In the genomic region with DNA sequence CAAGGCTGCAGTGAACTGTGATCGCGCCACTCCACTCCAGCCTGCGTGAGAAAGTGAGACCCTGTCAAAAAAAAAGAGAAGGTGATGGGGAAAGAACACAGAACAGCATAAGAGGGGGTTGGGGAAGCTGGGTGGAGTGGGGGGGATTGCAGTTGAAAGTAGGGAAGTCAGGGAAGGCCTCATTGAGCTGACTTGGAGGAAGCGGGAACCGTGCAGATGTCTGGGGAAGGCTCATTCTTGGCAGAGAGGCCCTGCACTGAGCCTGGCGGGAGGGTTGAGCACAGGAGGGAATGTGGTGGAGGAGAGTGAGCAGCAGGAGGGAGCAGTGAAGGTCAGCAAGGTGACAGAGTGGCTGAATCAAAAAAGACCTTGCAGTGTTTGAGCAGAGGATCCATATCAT, we compare ENCODE assay signal across 22 cellular contexts. TPM values are rescaled to one million over a fixed set of nuclear protein-coding genes. Genes with fewer than 3 reads are reported as not detected.
DNase-seq lines count a peak whose midpoint lies in the region; ATAC-seq and TF ChIP-seq lines count a peak whose summit lies in the region.
"Had no signal": no experiment of that assay in that cellular context is flagged by ENCODE, and none has a peak within 500 bp of the region (broad histone marks: within the 10 kb centered on the region; RNA-seq: fewer than 3 reads in every experiment).

No MANE protein-coding gene starts in this region.

- no peak overlapping the region for H3K4me3 ChIP-seq in CD4-positive, CD25-positive, alpha-beta regulatory T cell (ENCODE audit: low read depth, low read length)
- H3K4me3 ChIP-seq in mucosa of descending colon = no peak overlapping the region
- H3K4me3 ChIP-seq: BLaER1 treated with 17β-estradiol and CSF1 and Interleukin-3, amounts not matched to agents 10 nM and 100 nM; breast epithelium; HAP-1; pancreas had no signal

- no peaks in the 10 kb centered on the region for H3K4me1 ChIP-seq in CD4-positive, CD25-positive, alpha-beta regulatory T cell (ENCODE audit: control insufficient read depth, insufficient read depth, low read length, poor library complexity, severe bottlenecking)
- H3K4me1 ChIP-seq in mucosa of descending colon (ENCODE audit: low read depth) = no peaks in the 10 kb centered on the region
- H3K4me1 ChIP-seq: breast epithelium, HAP-1, pancreas had no signal

- H3K4me3 Mint-ChIP-seq in activated CD8-positive, alpha-beta T cell treated with anti-CD3 and anti-CD28 coated beads, Interleukin-2, amount 10 ng/mL, durations not matched to agents 7 days and 5 days = no peak overlapping the region
- H3K4me3 Mint-ChIP-seq in activated CD8-positive, alpha-beta T cell treated with anti-CD3 and anti-CD28 coated beads for 36 hours = no peak overlapping the region
- no peak overlapping the region for H3K4me3 Mint-ChIP-seq in CD4-positive, CD25-positive, alpha-beta regulatory T cell
- H3K4me3 Mint-ChIP-seq in activated naive CD8-positive, alpha-beta T cell treated with anti-CD3 and anti-CD28 coated beads, Interleukin-2, amount 10 ng/mL, durations not matched to agents 7 days and 5 days = no peak overlapping the region

- H3K36me3 Mint-ChIP-seq in activated CD8-positive, alpha-beta T cell treated with anti-CD3 and anti-CD28 coated beads, Interleukin-2, amount 10 ng/mL, durations not matched to agents 7 days and 5 days (ENCODE audit: low read depth) = peaks cover 87% of the 10 kb centered on the region
- H3K36me3 Mint-ChIP-seq in activated CD8-positive, alpha-beta T cell treated with anti-CD3 and anti-CD28 coated beads for 36 hours (ENCODE audit: low read depth) = peaks cover 79% of the 10 kb centered on the region
- peaks cover 28% of the 10 kb centered on the region for H3K36me3 Mint-ChIP-seq in CD4-positive, CD25-positive, alpha-beta regulatory T cell
- H3K36me3 Mint-ChIP-seq in activated naive CD8-positive, alpha-beta T cell treated with anti-CD3 and anti-CD28 coated beads, Interleukin-2, amount 10 ng/mL, durations not matched to agents 7 days and 5 days = peaks cover 65% of the 10 kb centered on the region

- peaks cover 68% of the 10 kb centered on the region for H3K36me3 ChIP-seq in CD4-positive, CD25-positive, alpha-beta regulatory T cell (ENCODE audit: control insufficient read depth, insufficient read depth, low read length)
- H3K36me3 ChIP-seq in mucosa of descending colon (ENCODE audit: low read depth) = peaks cover 5% of the 10 kb centered on the region
- H3K36me3 ChIP-seq: breast epithelium, HAP-1 had no signal

- intact Hi-C loops in activated CD8-positive, alpha-beta T cell treated with anti-CD3 and anti-CD28 coated beads for 36 hours (cut with micrococcal nuclease) = no loop called here
- intact Hi-C loops in mucosa of descending colon (cut with DNase I, micrococcal nuclease) = no loop called here

- H3K9me3 Mint-ChIP-seq in activated CD8-positive, alpha-beta T cell treated with anti-CD3 and anti-CD28 coated beads, Interleukin-2, amount 10 ng/mL, durations not matched to agents 7 days and 5 days (ENCODE audit: insufficient read depth) = no peaks in the 10 kb centered on the region
- no peaks in the 10 kb centered on the region for H3K9me3 Mint-ChIP-seq in activated CD8-positive, alpha-beta T cell treated with anti-CD3 and anti-CD28 coated beads for 36 hours
- H3K9me3 Mint-ChIP-seq in CD4-positive, CD25-positive, alpha-beta regulatory T cell = no peaks in the 10 kb centered on the region
- no peaks in the 10 kb centered on the region for H3K9me3 Mint-ChIP-seq in activated naive CD8-positive, alpha-beta T cell treated with anti-CD3 and anti-CD28 coated beads, Interleukin-2, amount 10 ng/mL, durations not matched to agents 7 days and 5 days

- peak overlapping the region; percentile 48 for H3K27ac Mint-ChIP-seq in activated CD8-positive, alpha-beta T cell treated with anti-CD3 and anti-CD28 coated beads, Interleukin-2, amount 10 ng/mL, durations not matched to agents 7 days and 5 days
- H3K27ac Mint-ChIP-seq in activated CD8-positive, alpha-beta T cell treated with anti-CD3 and anti-CD28 coated beads for 36 hours = no peak overlapping the region
- H3K27ac Mint-ChIP-seq in CD4-positive, CD25-positive, alpha-beta regulatory T cell = peak overlapping the region in 2 of 3 donors; percentile 88 to 89
- H3K27ac Mint-ChIP-seq in activated naive CD8-positive, alpha-beta T cell treated with anti-CD3 and anti-CD28 coated beads, Interleukin-2, amount 10 ng/mL, durations not matched to agents 7 days and 5 days = peak overlapping the region; percentile 4

- H3K4me1 Mint-ChIP-seq in activated CD8-positive, alpha-beta T cell treated with anti-CD3 and anti-CD28 coated beads, Interleukin-2, amount 10 ng/mL, durations not matched to agents 7 days and 5 days (ENCODE audit: low read depth) = peaks cover 24% of the 10 kb centered on the region
- H3K4me1 Mint-ChIP-seq in activated CD8-positive, alpha-beta T cell treated with anti-CD3 and anti-CD28 coated beads for 36 hours (ENCODE audit: low read depth) = peaks cover 16% of the 10 kb centered on the region
- peaks cover 0 to 25% (median 14%) of the 10 kb centered on the region in 4 donors for H3K4me1 Mint-ChIP-seq in CD4-positive, CD25-positive, alpha-beta regulatory T cell
- peaks cover 24% of the 10 kb centered on the region for H3K4me1 Mint-ChIP-seq in activated naive CD8-positive, alpha-beta T cell treated with anti-CD3 and anti-CD28 coated beads, Interleukin-2, amount 10 ng/mL, durations not matched to agents 7 days and 5 days

- CTCF ChIA-PET in activated CD8-positive, alpha-beta T cell treated with anti-CD3 and anti-CD28 coated beads, Interleukin-2, amount 10 ng/mL, durations not matched to agents 7 days and 5 days (lab: Charles Lee) = interaction anchor here (1.1 to 2.1 kb wide), 2 partner anchors 106 to 161 kb away, joined by 3 to 8 read pairs; no protein-coding TSS in a partner anchor
- CTCF ChIA-PET in activated CD8-positive, alpha-beta T cell treated with anti-CD3 and anti-CD28 coated beads for 36 hours (lab: Charles Lee) = no interaction called here

- H3K9me3 ChIP-seq in CD4-positive, CD25-positive, alpha-beta regulatory T cell (ENCODE audit: control insufficient read depth in 2 of 2, low read length in 2 of 2) = no peaks in the 10 kb centered on the region
- no peaks in the 10 kb centered on the region for H3K9me3 ChIP-seq in mucosa of descending colon
- H3K9me3 ChIP-seq: breast epithelium, HAP-1, pancreas, SK-N-SH had no signal

- no peak overlapping the region for H3K27ac ChIP-seq in CD4-positive, CD25-positive, alpha-beta regulatory T cell (ENCODE audit: insufficient read depth, low read length, poor library complexity, severe bottlenecking)
- H3K27ac ChIP-seq: epithelial cell of prostate, pancreas had no signal

- no peaks in the 10 kb centered on the region for H3K27me3 ChIP-seq in CD4-positive, CD25-positive, alpha-beta regulatory T cell (ENCODE audit: control insufficient read depth, insufficient read depth, low read length)
- H3K27me3 ChIP-seq: BLaER1 treated with 17β-estradiol and CSF1 and Interleukin-3, amounts not matched to agents 10 nM and 100 nM; breast epithelium; pancreas had no signal

- POLR2A ChIA-PET in activated CD8-positive, alpha-beta T cell treated with anti-CD3 and anti-CD28 coated beads, Interleukin-2, amount 10 ng/mL, durations not matched to agents 7 days and 5 days (lab: Charles Lee) = interaction anchor here (2.5 kb wide), 1 partner anchor 22 kb away, joined by 5 read pairs; no protein-coding TSS in a partner anchor
- POLR2A ChIA-PET in activated CD8-positive, alpha-beta T cell treated with anti-CD3 and anti-CD28 coated beads for 36 hours (lab: Charles Lee) = interaction anchor here (0.5 to 1.3 kb wide), 4 partner anchors 8 to 22 kb away, joined by 3 to 4 read pairs (median 4); no protein-coding TSS in a partner anchor
- POLR2A ChIA-PET in activated naive CD8-positive, alpha-beta T cell treated with anti-CD3 and anti-CD28 coated beads, Interleukin-2, amount 10 ng/mL, durations not matched to agents 7 days and 5 days (lab: Charles Lee) = no interaction called here

- DNase-seq in activated CD8-positive, alpha-beta T cell treated with anti-CD3 and anti-CD28 coated beads, Interleukin-2, amount 10 ng/mL, durations not matched to agents 7 days and 5 days = no peak
- DNase-seq in activated CD8-positive, alpha-beta T cell treated with anti-CD3 and anti-CD28 coated beads for 36 hours = no peak
- DNase-seq in CD4-positive, CD25-positive, alpha-beta regulatory T cell = no peak
- DNase-seq in activated naive CD8-positive, alpha-beta T cell treated with anti-CD3 and anti-CD28 coated beads, Interleukin-2, amount 10 ng/mL, durations not matched to agents 7 days and 5 days = no peak
- no peak for DNase-seq in mucosa of descending colon
- DNase-seq in NCI-H524 treated with DMSO at 0.1 percent for 48 hours (lab: John Stamatoyannopoulos, UW) = no peak
- DNase-seq in activated CD8-positive, alpha-beta memory T cell treated with anti-CD3 and anti-CD28 coated beads for 24 hours = no peak
- DNase-seq: activated CD4-positive, alpha-beta T cell treated with anti-CD3 and anti-CD28 coated beads for 4 hours; activated T-cell treated with anti-CD3 and anti-CD28 coated beads for 4 hours; foreskin melanocyte; hippocampal formation; mammary epithelial cell; NCI-H1105 treated with DMSO at 0.1 percent for 48 hours; NCI-H2107; NK-92 treated with Interleukin-12 subunit alpha and Interleukin-12 subunit beta, amount 100 ng/mL, for 24 hours; pancreas; SK-N-SH had no signal

- H3K27me3 Mint-ChIP-seq in activated CD8-positive, alpha-beta T cell treated with anti-CD3 and anti-CD28 coated beads, Interleukin-2, amount 10 ng/mL, durations not matched to agents 7 days and 5 days (ENCODE audit: low read depth) = no peaks in the 10 kb centered on the region
- no peaks in the 10 kb centered on the region for H3K27me3 Mint-ChIP-seq in activated CD8-positive, alpha-beta T cell treated with anti-CD3 and anti-CD28 coated beads for 36 hours
- no peaks in the 10 kb centered on the region for H3K27me3 Mint-ChIP-seq in CD4-positive, CD25-positive, alpha-beta regulatory T cell
- H3K27me3 Mint-ChIP-seq in activated naive CD8-positive, alpha-beta T cell treated with anti-CD3 and anti-CD28 coated beads, Interleukin-2, amount 10 ng/mL, durations not matched to agents 7 days and 5 days = no peaks in the 10 kb centered on the region

- ATAC-seq in activated CD8-positive, alpha-beta T cell treated with anti-CD3 and anti-CD28 coated beads, Interleukin-2, amount 10 ng/mL, durations not matched to agents 7 days and 5 days = no peak
- no peak for ATAC-seq in activated CD8-positive, alpha-beta T cell treated with anti-CD3 and anti-CD28 coated beads for 36 hours
- no peak for ATAC-seq in CD4-positive, CD25-positive, alpha-beta regulatory T cell (ENCODE audit: low read depth in 2 of 2)
- no peak for ATAC-seq in activated naive CD8-positive, alpha-beta T cell treated with anti-CD3 and anti-CD28 coated beads, Interleukin-2, amount 10 ng/mL, durations not matched to agents 7 days and 5 days (ENCODE audit: low read depth)
- ATAC-seq in mucosa of descending colon (peak; percentile 19), HG02763 (IDR thresholded peaks at IDR 0.05; ENCODE audit: unreplicated experiment) (no peak)

- no peak for TF ChIP-seq CTCF in activated CD8-positive, alpha-beta T cell treated with anti-CD3 and anti-CD28 coated beads for 36 hours (IDR thresholded peaks at IDR 0.05)
- TF ChIP-seq CTCF in mucosa of descending colon (IDR thresholded peaks at IDR 0.05) = no peak

RNA-seq across cellular contexts. Expression of gene IL4R, which starts 26.9 kb away (rescaled TPM):
- 100 to 1,000 TPM; 231 to 237 TPM for total RNA-seq in activated CD8-positive, alpha-beta T cell treated with anti-CD3 and anti-CD28 coated beads, Interleukin-2, amount 10 ng/mL, durations not matched to agents 7 days and 5 days
- total RNA-seq in activated CD8-positive, alpha-beta T cell treated with anti-CD3 and anti-CD28 coated beads for 36 hours = 100 to 1,000 TPM; 236 to 245 TPM
- 160 TPM for total RNA-seq in CD4-positive, CD25-positive, alpha-beta regulatory T cell
- 10 to 100 TPM; 21.2 to 32.4 (median 25.8) TPM for polyA plus RNA-seq in CD4-positive, CD25-positive, alpha-beta regulatory T cell
- total RNA-seq in activated naive CD8-positive, alpha-beta T cell treated with anti-CD3 and anti-CD28 coated beads, Interleukin-2, amount 10 ng/mL, durations not matched to agents 7 days and 5 days = 100 to 1,000 TPM; 215 TPM
- total RNA-seq in mucosa of descending colon = 100 to 1,000 TPM; 131 to 207 (median 164) TPM
